ENCODE assay signal across 9 cellular contexts in the genomic region with DNA sequence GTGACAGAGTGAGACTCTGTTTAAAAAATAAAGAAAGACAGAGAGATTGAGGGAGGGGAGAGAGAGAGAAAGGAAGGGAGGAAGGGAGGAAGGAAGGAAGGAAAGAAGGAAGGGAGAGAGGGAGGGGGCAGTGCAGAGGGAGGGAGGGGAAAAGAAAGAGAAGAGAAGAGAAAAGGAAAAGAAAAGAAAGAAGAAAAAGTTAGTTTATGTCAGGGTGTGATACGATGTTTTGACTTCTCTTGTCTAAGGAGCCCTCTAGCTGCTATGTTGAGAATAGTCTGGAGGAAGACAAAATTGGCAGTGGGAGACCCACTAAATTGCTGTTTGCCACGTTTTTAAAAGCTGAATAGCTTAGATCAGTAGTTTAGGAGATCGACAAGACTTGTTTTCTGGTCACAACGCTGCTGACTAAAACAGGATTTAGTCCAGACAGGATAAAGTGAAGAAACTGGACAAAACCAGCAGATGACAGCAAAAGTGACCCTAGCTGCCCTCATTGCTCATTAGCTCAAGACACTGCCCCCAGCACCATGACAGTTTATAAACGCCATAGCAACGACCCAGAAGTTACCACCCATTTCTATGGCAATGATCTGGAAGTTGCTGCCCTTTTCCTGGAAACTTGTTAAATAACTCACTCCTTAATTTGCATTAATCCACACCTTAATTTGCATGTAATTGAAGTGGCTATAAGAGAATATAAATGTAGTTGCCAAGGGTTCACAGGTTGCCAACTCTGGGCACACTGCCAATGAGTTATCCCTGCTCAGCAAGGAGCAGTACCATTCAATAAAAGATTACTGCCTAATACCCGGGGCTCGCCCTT. TPM values are rescaled to one million over a fixed set of nuclear protein-coding genes. Genes with fewer than 3 reads are reported as not detected.
DNase-seq lines count a peak whose midpoint lies in the region; ATAC-seq and TF ChIP-seq lines count a peak whose summit lies in the region.
"Had no signal": no experiment of that assay in that cellular context is flagged by ENCODE, and none has a peak within 500 bp of the region (broad histone marks: within the 10 kb centered on the region; RNA-seq: fewer than 3 reads in every experiment).

No MANE protein-coding gene starts in this region.

- peaks cover 7% of the 10 kb centered on the region for H3K27me3 Mint-ChIP-seq in T-helper 17 cell

- H3K36me3 ChIP-seq in HEK293 (ENCODE audit: control insufficient read depth in 2 of 2, insufficient read depth in 1 of 2, low read length in 2 of 2): 0 out of 3 replicates have a peak, but pooled peaks cover 0 to 3% of the 10 kb centered on the region in 2 experiments

- POLR2A ChIA-PET in HEK293 (lab: Yijun Ruan, JAX): interaction anchor here (0.7 to 1.1 kb wide), 3 partner anchors 9 to 339 kb away, joined by 3 to 9 read pairs (median 6); no protein-coding TSS in a partner anchor

- TF ChIP-seq CTCF in AG09319 (IDR thresholded peaks at IDR 0.05; ENCODE audit: low read depth, low read length): peak; percentile 68
- TF ChIP-seq CTCF in HEK293 (tag by site-specific recombination; IDR thresholded peaks at IDR 0.05): peak; percentile 91

- no peak for DNase-seq in AG09319 (ENCODE audit: extremely low read depth, low read depth)
- DNase-seq in T-helper 17 cell: no peak
- DNase-seq in kidney tubule cell (ENCODE audit: low spot score): peak; percentile 12
- DNase-seq in HK-2 (ENCODE audit: unreplicated experiment): no peak
- DNase-seq in NCI-H1436 (lab: John Stamatoyannopoulos, UW): no peak
- no peak for DNase-seq in effector CD4-positive, alpha-beta T cell
- DNase-seq in GM19240 (ENCODE audit: insufficient read length, low spot score): no peak
- DNase-seq: activated naive CD8-positive, alpha-beta T cell treated with anti-CD3 and anti-CD28 coated beads, Interleukin-2, amount 10 ng/mL, durations not matched to agents 7 days and 5 days had no signal

- CTCF ChIA-PET in HEK293 (lab: Yijun Ruan, JAX): interaction anchor here (0.6 to 12.7 kb wide), 51 partner anchors 7 to 1130 kb away, joined by 3 to 217 read pairs (median 5); partner anchors contain the start of genes TEX101 and ZNF575

- ATAC-seq in T-helper 17 cell: no peak

- H3K27ac Mint-ChIP-seq in T-helper 17 cell: peak overlapping the region; percentile 72
- H3K27ac Mint-ChIP-seq: activated naive CD8-positive, alpha-beta T cell treated with anti-CD3 and anti-CD28 coated beads, Interleukin-2, amount 10 ng/mL, durations not matched to agents 7 days and 5 days had no signal

- H3K4me3 Mint-ChIP-seq in T-helper 17 cell: no peak overlapping the region
- H3K4me3 Mint-ChIP-seq: activated naive CD8-positive, alpha-beta T cell treated with anti-CD3 and anti-CD28 coated beads, Interleukin-2, amount 10 ng/mL, durations not matched to agents 7 days and 5 days had no signal

- no peak overlapping the region for H3K27ac ChIP-seq in HEK293 (ENCODE audit: extremely low read depth, low read depth, low read length)

- H3K9me3 ChIP-seq in HEK293 (ENCODE audit: control insufficient read depth, insufficient read depth, low read depth, low read length) (no peaks in the 10 kb centered on the region; the same call in 1 of the 2 replicates), T-helper 17 cell (ENCODE audit: control insufficient read depth, low read length, poor library complexity, severe bottlenecking) (no peaks in the 10 kb centered on the region)

- peaks cover 18% of the 10 kb centered on the region for H3K4me1 Mint-ChIP-seq in T-helper 17 cell

- no peaks in the 10 kb centered on the region for H3K36me3 Mint-ChIP-seq in T-helper 17 cell (ENCODE audit: low read depth)
- H3K36me3 Mint-ChIP-seq: activated naive CD8-positive, alpha-beta T cell treated with anti-CD3 and anti-CD28 coated beads, Interleukin-2, amount 10 ng/mL, durations not matched to agents 7 days and 5 days had no signal

- peaks cover 12% of the 10 kb centered on the region for H3K4me1 ChIP-seq in HEK293 (ENCODE audit: control insufficient read depth, insufficient read depth, low read length)

- no peak overlapping the region for H3K4me3 ChIP-seq in HEK293 (ENCODE audit: low read depth, low read length)

TF ChIP-seq in HEK293, 187 proteins besides CTCF, POLR2A, EP300 and RAD21 (continues in another document):
- TF ChIP-seq, protein P1, sequence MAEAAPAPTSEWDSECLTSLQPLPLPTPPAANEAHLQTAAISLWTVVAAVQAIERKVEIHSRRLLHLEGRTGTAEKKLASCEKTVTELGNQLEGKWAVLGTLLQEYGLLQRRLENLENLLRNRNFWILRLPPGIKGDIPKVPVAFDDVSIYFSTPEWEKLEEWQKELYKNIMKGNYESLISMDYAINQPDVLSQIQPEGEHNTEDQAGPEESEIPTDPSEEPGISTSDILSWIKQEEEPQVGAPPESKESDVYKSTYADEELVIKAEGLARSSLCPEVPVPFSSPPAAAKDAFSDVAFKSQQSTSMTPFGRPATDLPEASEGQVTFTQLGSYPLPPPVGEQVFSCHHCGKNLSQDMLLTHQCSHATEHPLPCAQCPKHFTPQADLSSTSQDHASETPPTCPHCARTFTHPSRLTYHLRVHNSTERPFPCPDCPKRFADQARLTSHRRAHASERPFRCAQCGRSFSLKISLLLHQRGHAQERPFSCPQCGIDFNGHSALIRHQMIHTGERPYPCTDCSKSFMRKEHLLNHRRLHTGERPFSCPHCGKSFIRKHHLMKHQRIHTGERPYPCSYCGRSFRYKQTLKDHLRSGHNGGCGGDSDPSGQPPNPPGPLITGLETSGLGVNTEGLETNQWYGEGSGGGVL (tag by site-specific recombination; IDR thresholded peaks at IDR 0.05): 0 out of 2 replicates have a peak, but pooled peaks have one; percentile 51
- TF ChIP-seq ZNF777 (tag by site-specific recombination; IDR thresholded peaks at IDR 0.05; ENCODE audit: borderline replicate concordance): 0 out of 2 replicates have a peak, but pooled peaks have one; percentile 11
- 0 out of 2 replicates have a peak, but pooled peaks have one; percentile 13 for TF ChIP-seq KLF16 (tag by site-specific recombination; IDR thresholded peaks at IDR 0.05)
- 0 out of 2 replicates have a peak, but pooled peaks have one; percentile 12 for TF ChIP-seq ZNF19 (tag by site-specific recombination; IDR thresholded peaks at IDR 0.05; ENCODE audit: low read depth)
- TF ChIP-seq, protein P2, sequence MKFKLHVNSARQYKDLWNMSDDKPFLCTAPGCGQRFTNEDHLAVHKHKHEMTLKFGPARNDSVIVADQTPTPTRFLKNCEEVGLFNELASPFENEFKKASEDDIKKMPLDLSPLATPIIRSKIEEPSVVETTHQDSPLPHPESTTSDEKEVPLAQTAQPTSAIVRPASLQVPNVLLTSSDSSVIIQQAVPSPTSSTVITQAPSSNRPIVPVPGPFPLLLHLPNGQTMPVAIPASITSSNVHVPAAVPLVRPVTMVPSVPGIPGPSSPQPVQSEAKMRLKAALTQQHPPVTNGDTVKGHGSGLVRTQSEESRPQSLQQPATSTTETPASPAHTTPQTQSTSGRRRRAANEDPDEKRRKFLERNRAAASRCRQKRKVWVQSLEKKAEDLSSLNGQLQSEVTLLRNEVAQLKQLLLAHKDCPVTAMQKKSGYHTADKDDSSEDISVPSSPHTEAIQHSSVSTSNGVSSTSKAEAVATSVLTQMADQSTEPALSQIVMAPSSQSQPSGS (tag by site-specific recombination; IDR thresholded peaks at IDR 0.05; ENCODE audit: low read depth): no peak
- peak; percentile 55; the same call in 1 of the 2 replicates for TF ChIP-seq ZNF580 (tag by site-specific recombination; IDR thresholded peaks at IDR 0.05)
- peak; percentile 92 for TF ChIP-seq ZNF654 (tag by site-specific recombination; IDR thresholded peaks at IDR 0.05; ENCODE audit: low read depth)
- TF ChIP-seq SP3 (tag by site-specific recombination; IDR thresholded peaks at IDR 0.05): 0 out of 2 replicates have a peak, but pooled peaks have one; percentile 26
- TF ChIP-seq ZNF843 (tag by site-specific recombination; IDR thresholded peaks at IDR 0.05): peak; percentile 36; the same call in 1 of the 2 replicates
- 0 out of 2 replicates have a peak, but pooled peaks have one; percentile 74 for TF ChIP-seq ZNF362 (tag by site-specific recombination; IDR thresholded peaks at IDR 0.05)
- 0 out of 2 replicates have a peak, but pooled peaks have one; percentile 11 for TF ChIP-seq ZNF280D (tag by site-specific recombination; IDR thresholded peaks at IDR 0.05)
- no peak; the same call in 1 of the 2 replicates for TF ChIP-seq ZFP37 (tag by site-specific recombination; IDR thresholded peaks at IDR 0.05)

RNA-seq across cellular contexts. Expression of gene TEX101, which starts 11.1 kb away (rescaled TPM):
- total RNA-seq in T-helper 17 cell: not detected
- total RNA-seq: activated naive CD8-positive, alpha-beta T cell treated with anti-CD3 and anti-CD28 coated beads, Interleukin-2, amount 10 ng/mL, durations not matched to agents 7 days and 5 days had no signal

RNA-seq across cellular contexts. Expression of gene LYPD3, which starts 39.6 kb away (rescaled TPM):
- 1 to 10 TPM; 5.1 to 7.4 TPM for total RNA-seq in T-helper 17 cell
